ENCODE assay signal across 10 cellular contexts in genomic region chr3:69353492-69353891, GRCh38. TPM values are rescaled to one million over a fixed set of nuclear protein-coding genes. Genes with fewer than 3 reads are reported as not detected.
DNase-seq lines count a peak whose midpoint lies in the region; ATAC-seq and TF ChIP-seq lines count a peak whose summit lies in the region.
"Had no signal": no experiment of that assay in that cellular context is flagged by ENCODE, and none has a peak within 500 bp of the region (broad histone marks: within the 10 kb centered on the region; RNA-seq: fewer than 3 reads in every experiment).

No MANE protein-coding gene starts in this region.

- CTCF ChIA-PET in RWPE1 (lab: Yijun Ruan, JAX): no interaction called here

- peak overlapping the region; percentile 29 for H3K4me3 ChIP-seq in AG09309 (ENCODE audit: control insufficient read depth, low read depth, low read length)
- no peak overlapping the region for H3K4me3 ChIP-seq in mucosa of descending colon
- no peak overlapping the region for H3K4me3 ChIP-seq in MM.1S (ENCODE audit: low read length)

- H3K9ac ChIP-seq in MM.1S (ENCODE audit: low read length): no peak overlapping the region

- no peak overlapping the region for H2AFZ ChIP-seq in MM.1S (ENCODE audit: low read length)

- H3K27me3 ChIP-seq in MM.1S (replicated peaks; ENCODE audit: insufficient read depth, low read length): no peaks in the 10 kb centered on the region
- H3K27me3 ChIP-seq: BE2C had no signal

- H3K36me3 ChIP-seq in mucosa of descending colon (ENCODE audit: low read depth) (no peaks in the 10 kb centered on the region), MM.1S (replicated peaks; ENCODE audit: insufficient read depth, low read length) (no peaks in the 10 kb centered on the region)
- H3K36me3 ChIP-seq: BE2C had no signal

- no peak for TF ChIP-seq CTCF in AG09309 (IDR thresholded peaks at IDR 0.05; ENCODE audit: control insufficient read depth, insufficient read depth, low read depth, low read length, missing control alignments)
- no peak for TF ChIP-seq CTCF in mucosa of descending colon (IDR thresholded peaks at IDR 0.05)
- no peak for TF ChIP-seq CTCF in MM.1S (IDR thresholded peaks at IDR 0.05; ENCODE audit: low read length)
- TF ChIP-seq CTCF in RWPE1 (conservative IDR thresholded peaks at IDR 0.05; ENCODE audit: low read depth): no peak

- H3K9me2 ChIP-seq in MM.1S (replicated peaks; ENCODE audit: insufficient read depth, low read length): no peaks in the 10 kb centered on the region

- H4K20me1 ChIP-seq in MM.1S (ENCODE audit: insufficient read depth, low read length): no peaks in the 10 kb centered on the region

- H3F3A ChIP-seq in MM.1S (ENCODE audit: insufficient read depth, low read length): no peaks in the 10 kb centered on the region

- no peaks in the 10 kb centered on the region for H3K9me3 ChIP-seq in mucosa of descending colon
- H3K9me3 ChIP-seq in MM.1S (replicated peaks; ENCODE audit: insufficient read depth, low read length): no peaks in the 10 kb centered on the region
- H3K9me3 ChIP-seq: BE2C had no signal

- peak; percentile 53 for ATAC-seq in HG02610 (IDR thresholded peaks at IDR 0.05; ENCODE audit: unreplicated experiment)
- peak; percentile 27 for ATAC-seq in mucosa of descending colon

- H3K4me1 ChIP-seq in mucosa of descending colon (ENCODE audit: low read depth) (no peaks in the 10 kb centered on the region), MM.1S (ENCODE audit: low read length) (no peaks in the 10 kb centered on the region)

- intact Hi-C loops in mucosa of descending colon (cut with DNase I, micrococcal nuclease): no loop called here

- H3K4me2 ChIP-seq in MM.1S (ENCODE audit: low read depth, low read length): no peak overlapping the region

- no peak for DNase-seq in AG09309 (ENCODE audit: low read depth)
- DNase-seq in caudate nucleus (lab: John Stamatoyannopoulos, UW): no peak
- DNase-seq in mucosa of descending colon: peak in 2 of 3 donors; percentile 24 to 53
- no peak for DNase-seq in MM.1S
- no peak for DNase-seq in RWPE1 (ENCODE audit: low spot score)
- DNase-seq in NCI-H526 (lab: John Stamatoyannopoulos, UW): no peak
- DNase-seq in mucosa of gallbladder (ENCODE audit: low spot score): no peak
- DNase-seq: BE2C, NCI-H526 treated with DMSO at 0.1 percent for 48 hours had no signal

- POLR2A ChIA-PET in RWPE1 (lab: Yijun Ruan, JAX; ENCODE audit: low non-redundant PET): no interaction called here

- peak overlapping the region; percentile 59 for H3K27ac ChIP-seq in caudate nucleus (ENCODE audit: low read depth, low read length)
- H3K27ac ChIP-seq in MM.1S (ENCODE audit: low read length): no peak overlapping the region
- no peak overlapping the region for H3K27ac ChIP-seq in RWPE1

- no peaks in the 10 kb centered on the region for H3K79me2 ChIP-seq in MM.1S (ENCODE audit: low read length)

RNA-seq across cellular contexts. Expression of gene FRMD4B, which starts 32.4 kb away (rescaled TPM):
- total RNA-seq in mucosa of descending colon: 10 to 100 TPM; 26.0 to 29.4 (median 28.6) TPM
- total RNA-seq in mucosa of gallbladder: 34.1 TPM

Comparison
In these comparisons a context has a peak if more than half of its experiments do, and no peak if none do; other contexts are left out.
1. DNase-seq: peak in mucosa of descending colon (2 of 3); none in AG09309 (single experiment), caudate nucleus (0 of 61), MM.1S (single experiment), RWPE1 (single experiment), NCI-H526 (0 of 2) and mucosa of gallbladder (single experiment).